17 cellular contexts compared by ENCODE assay signal in the genomic region with DNA sequence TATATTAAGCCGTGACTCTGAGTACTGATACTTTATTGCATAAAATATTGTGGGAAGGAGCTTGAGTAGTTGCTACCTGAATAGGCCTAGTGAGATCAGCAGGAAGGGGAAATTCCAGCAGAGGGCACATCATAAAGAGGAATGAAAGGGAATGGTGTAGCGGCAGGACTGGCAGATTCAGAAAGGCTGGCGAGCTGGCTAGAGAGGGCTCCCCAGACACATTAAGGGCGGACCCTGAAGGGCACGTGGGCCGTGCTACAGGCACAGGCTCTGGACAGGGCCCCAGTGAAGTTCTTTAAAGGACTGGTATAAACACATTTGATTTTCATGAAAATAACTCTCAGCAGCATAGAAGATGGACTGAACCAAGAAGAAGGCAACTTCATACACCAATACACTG. TPM values are rescaled to one million over a fixed set of nuclear protein-coding genes. Genes with fewer than 3 reads are reported as not detected.
DNase-seq lines count a peak whose midpoint lies in the region; ATAC-seq, FAIRE-seq and TF ChIP-seq lines count a peak whose summit lies in the region.
"Had no signal": no experiment of that assay in that cellular context is flagged by ENCODE, and none has a peak within 500 bp of the region (broad histone marks: within the 10 kb centered on the region; RNA-seq: fewer than 3 reads in every experiment).

No MANE protein-coding gene starts in this region.

- WGBS in GM12878 (ENCODE audit: insufficient coverage, insufficient replicate concordance, low lambda C conversion rate, missing lambda C conversion rate), result 97% methylated on average over 6 of the region's 6 CpGs

- no peak for TF ChIP-seq CTCF in GM12878 (IDR thresholded peaks at IDR 0.05 in 2 of 3, conservative IDR thresholded peaks at IDR 0.05 in 1 of 3; ENCODE audit: control insufficient read depth in 2 of 3, extremely low read depth in 1 of 3, insufficient read depth in 1 of 3, low read depth in 3 of 3, low read length in 3 of 3)

- no peak for TF ChIP-seq EP300 in GM12878 (IDR thresholded peaks at IDR 0.05; ENCODE audit: borderline replicate concordance in 1 of 2, control insufficient read depth in 1 of 2, low read depth in 2 of 2, low read length in 2 of 2)

- CTCF ChIA-PET in activated CD4-positive, alpha-beta T cell treated with anti-CD3 and anti-CD28 coated beads, Interleukin-2, amount 10 ng/mL, durations not matched to agents 7 days and 5 days (lab: Charles Lee), result interaction anchor here (0.8 to 1.0 kb wide), 2 partner anchors 10 to 21 kb away, joined by 3 read pairs; no protein-coding TSS in a partner anchor
- CTCF ChIA-PET in GM12878 (lab: Yijun Ruan, JAX), result interaction anchor here (0.9 to 2.2 kb wide), 5 partner anchors 38 to 155 kb away, joined by 3 to 7 read pairs (median 3); no protein-coding TSS in a partner anchor

- no peaks in the 10 kb centered on the region; the same call in 2 of the 3 replicates for H3K9me3 ChIP-seq in GM12878 (replicated peaks; ENCODE audit: control insufficient read depth, insufficient read depth, low read length)
- H3K9me3 ChIP-seq: left lung, right atrium auricular region had no signal

- no peak for DNase-seq in activated CD4-positive, alpha-beta T cell treated with anti-CD3 and anti-CD28 coated beads, Interleukin-2, amount 10 ng/mL, durations not matched to agents 7 days and 5 days
- no peak for DNase-seq in activated CD4-positive, alpha-beta T cell treated with anti-CD3 and anti-CD28 coated beads, Interleukin-2, amount 50 U/mL, for 48 hours
- DNase-seq in GM12878 (ENCODE audit: low read depth, low spot score), result no peak
- no peak for DNase-seq in natural killer cell treated with Interleukin-12 subunit alpha and Interleukin-12 subunit beta and Interleukin-15 and Interleukin-18, amount 100 ng/mL, for 72 hours (ENCODE audit: low spot score)
- DNase-seq in hypothalamus (lab: John Stamatoyannopoulos, UW), result no peak
- no peak for DNase-seq in effector CD8-positive, alpha-beta T cell (lab: John Stamatoyannopoulos, UW)
- DNase-seq: dermis blood vessel endothelial cell; GM23248; left lung; NCI-H1092; NCI-H2171; Right ventricle myocardium superior; stimulated activated CD4-positive, alpha-beta T cell treated with anti-CD3 and anti-CD28 coated beads, Interleukin-4, amount 100 ng/mL, for 1 hour had no signal

- H3K4me3 ChIP-seq in GM12878, result no peak overlapping the region
- H3K4me3 ChIP-seq: GM23248, left lung, right atrium auricular region had no signal

- H3K27me3 Mint-ChIP-seq in activated CD4-positive, alpha-beta T cell treated with anti-CD3 and anti-CD28 coated beads, Interleukin-2, amount 10 ng/mL, durations not matched to agents 7 days and 5 days, result no peaks in the 10 kb centered on the region
- H3K27me3 Mint-ChIP-seq in IgD-negative memory B cell, result no peaks in the 10 kb centered on the region
- H3K27me3 Mint-ChIP-seq in natural killer cell treated with Interleukin-12 subunit alpha and Interleukin-12 subunit beta and Interleukin-15 and Interleukin-18, amount 100 ng/mL, for 72 hours, result no peaks in the 10 kb centered on the region

- peak overlapping the region; percentile 14 for H3K4me3 Mint-ChIP-seq in activated CD4-positive, alpha-beta T cell treated with anti-CD3 and anti-CD28 coated beads, Interleukin-2, amount 10 ng/mL, durations not matched to agents 7 days and 5 days
- H3K4me3 Mint-ChIP-seq in IgD-negative memory B cell, result peak overlapping the region in 2 of 4 donors; percentile 81 to 82
- peak overlapping the region; percentile 87 for H3K4me3 Mint-ChIP-seq in natural killer cell treated with Interleukin-12 subunit alpha and Interleukin-12 subunit beta and Interleukin-15 and Interleukin-18, amount 100 ng/mL, for 72 hours
- H3K4me3 Mint-ChIP-seq: nephron had no signal

- H3K36me3 ChIP-seq in GM12878 (ENCODE audit: control insufficient read depth in 2 of 2, insufficient read depth in 2 of 2, low read length in 1 of 2), result peaks cover 0 to 2% of the 10 kb centered on the region in 2 experiments; a peak in 1 of 4 replicates

- peaks cover 81% of the 10 kb centered on the region for H3K4me1 Mint-ChIP-seq in activated CD4-positive, alpha-beta T cell treated with anti-CD3 and anti-CD28 coated beads, Interleukin-2, amount 10 ng/mL, durations not matched to agents 7 days and 5 days
- peaks cover 38 to 53% (median 53%) of the 10 kb centered on the region in 3 donors for H3K4me1 Mint-ChIP-seq in IgD-negative memory B cell
- peaks cover 74 to 83% of the 10 kb centered on the region in 2 donors for H3K4me1 Mint-ChIP-seq in natural killer cell treated with Interleukin-12 subunit alpha and Interleukin-12 subunit beta and Interleukin-15 and Interleukin-18, amount 100 ng/mL, for 72 hours (ENCODE audit: low read depth in 2 of 2)

- RAD21 ChIA-PET in GM12878 (lab: Charles Lee; ENCODE audit: unreplicated experiment), result interaction anchor here (2.1 to 3.0 kb wide), 2 partner anchors 17 to 42 kb away, joined by 7 to 81 read pairs; a partner anchor contains a TSS

- SMC1A ChIA-PET in GM12878 (lab: Charles Lee; ENCODE audit: uncharacterized antibody, unreplicated experiment), result interaction anchor here (0.7 to 3.0 kb wide), 6 partner anchors 9 to 159 kb away, joined by 3 to 52 read pairs (median 3); a partner anchor contains a TSS

- TF ChIP-seq POLR2A in GM12878 (IDR thresholded peaks at IDR 0.05; ENCODE audit: low read depth, low read length), result no peak

- BruUV-seq in GM12878 (replicated peaks; lab: Mats Ljungman, UMichigan), result no TSS peak

- H3K9me3 Mint-ChIP-seq in activated CD4-positive, alpha-beta T cell treated with anti-CD3 and anti-CD28 coated beads, Interleukin-2, amount 10 ng/mL, durations not matched to agents 7 days and 5 days, result peaks cover 2% of the 10 kb centered on the region
- H3K9me3 Mint-ChIP-seq in IgD-negative memory B cell, result no peaks in the 10 kb centered on the region
- H3K9me3 Mint-ChIP-seq in natural killer cell treated with Interleukin-12 subunit alpha and Interleukin-12 subunit beta and Interleukin-15 and Interleukin-18, amount 100 ng/mL, for 72 hours, result no peaks in the 10 kb centered on the region
- H3K9me3 Mint-ChIP-seq: nephron had no signal

- H3K4me2 ChIP-seq in GM12878 (ENCODE audit: control insufficient read depth, insufficient read depth), result peak overlapping the region; percentile 96

- H4K20me1 ChIP-seq in GM12878 (ENCODE audit: control insufficient read depth, insufficient read depth), result no peaks in the 10 kb centered on the region

- TF ChIP-seq RAD21 in GM12878 (IDR thresholded peaks at IDR 0.05; ENCODE audit: insufficient read depth, low read depth, low read length), result no peak

- H3K9ac ChIP-seq in GM12878 (ENCODE audit: control insufficient read depth, insufficient read depth, low read length), result no peak overlapping the region
- H3K9ac ChIP-seq: GM23248 had no signal

- no peaks in the 10 kb centered on the region for H3K27me3 ChIP-seq in GM12878 (replicated peaks in 1 of 2; ENCODE audit: control insufficient read depth in 2 of 2, insufficient read depth in 2 of 2, low read length in 1 of 2)
- H3K27me3 ChIP-seq: left lung, right atrium auricular region had no signal

- no peak overlapping the region for H2AFZ ChIP-seq in GM12878 (ENCODE audit: control insufficient read depth, low read depth, low read length)
- H2AFZ ChIP-seq: GM23248 had no signal

- peaks cover 34% of the 10 kb centered on the region for H3K36me3 Mint-ChIP-seq in activated CD4-positive, alpha-beta T cell treated with anti-CD3 and anti-CD28 coated beads, Interleukin-2, amount 10 ng/mL, durations not matched to agents 7 days and 5 days (ENCODE audit: low read depth)
- peaks cover 6% of the 10 kb centered on the region for H3K36me3 Mint-ChIP-seq in IgD-negative memory B cell
- H3K36me3 Mint-ChIP-seq in natural killer cell treated with Interleukin-12 subunit alpha and Interleukin-12 subunit beta and Interleukin-15 and Interleukin-18, amount 100 ng/mL, for 72 hours, result peaks cover 34% of the 10 kb centered on the region

- no peak for ATAC-seq in GM12878
- no peak for ATAC-seq in natural killer cell treated with Interleukin-12 subunit alpha and Interleukin-12 subunit beta and Interleukin-15 and Interleukin-18, amount 100 ng/mL, for 72 hours
- no peak for ATAC-seq in HG02798 (IDR thresholded peaks at IDR 0.05; ENCODE audit: poor library complexity, unreplicated experiment)
- ATAC-seq: left lung had no signal

- peaks cover 50% of the 10 kb centered on the region for H3K4me1 ChIP-seq in GM12878 (ENCODE audit: control insufficient read depth, insufficient read depth, low read length)

- peaks cover 62% of the 10 kb centered on the region for H3K79me2 ChIP-seq in GM12878 (ENCODE audit: control insufficient read depth, insufficient read depth, low read length)

- FAIRE-seq in GM12878 (lab: Jason Lieb, UNC), result no peak

- POLR2A ChIA-PET in activated CD4-positive, alpha-beta T cell treated with anti-CD3 and anti-CD28 coated beads, Interleukin-2, amount 10 ng/mL, durations not matched to agents 7 days and 5 days (lab: Charles Lee), result no interaction called here
- POLR2A ChIA-PET in GM12878 (lab: Charles Lee), result interaction anchor here (0.8 to 3.2 kb wide), 5 partner anchors 8 to 42 kb away, joined by 3 to 62 read pairs (median 3); a partner anchor contains a TSS

- in situ Hi-C loops in GM12878 (cut with MboI), result no loop called here

- intact Hi-C loops in GM12878 (cut with micrococcal nuclease; ENCODE audit: unreplicated experiment), result no loop called here

- peak overlapping the region; percentile 95 for H3K27ac ChIP-seq in GM12878 (ENCODE audit: control insufficient read depth, insufficient read depth)
- H3K27ac ChIP-seq: GM23248, right atrium auricular region had no signal

- peak overlapping the region; percentile 96 for H3K27ac Mint-ChIP-seq in activated CD4-positive, alpha-beta T cell treated with anti-CD3 and anti-CD28 coated beads, Interleukin-2, amount 10 ng/mL, durations not matched to agents 7 days and 5 days
- H3K27ac Mint-ChIP-seq in IgD-negative memory B cell, result peak overlapping the region; percentile 76 to 90 (median 80)
- H3K27ac Mint-ChIP-seq in natural killer cell treated with Interleukin-12 subunit alpha and Interleukin-12 subunit beta and Interleukin-15 and Interleukin-18, amount 100 ng/mL, for 72 hours, result peak overlapping the region; percentile 92 to 99
- H3K27ac Mint-ChIP-seq: nephron had no signal

RNA-seq across cellular contexts. Expression of a gene that starts 43.0 kb away (rescaled TPM):
- total RNA-seq in activated CD4-positive, alpha-beta T cell treated with anti-CD3 and anti-CD28 coated beads, Interleukin-2, amount 10 ng/mL, durations not matched to agents 7 days and 5 days, result 10 to 100 TPM; 61.0 to 69.7 TPM
- polyA plus RNA-seq in IgD-negative memory B cell (97.8 TPM), GM12878 (2011; rRNA removed) (83.0 and 114 TPM in 2 replicates), GM12878 (2014; fragmentation: Illumina TruSeq; extraction: Trizol) (78.3 and 84.3 TPM in 2 replicates), GM12878 (2014; fragmentation: Nextera tagmentation; extraction: Ambion mirVana) (10 to 100 TPM; 54.9 to 57.9 TPM), GM12878 (2014; rRNA removed) (39.4 and 53.5 TPM in 2 replicates), GM12878 (2016; fragmentation: Nextera tagmentation; extraction: Ambion mirVana) (10 to 100 TPM; 71.3 to 80.4 TPM)
- 161 and 163 TPM in 2 replicates for total RNA-seq in GM12878 (2013; cell fraction: nucleolus; rRNA removed)
- total RNA-seq in GM12878 (2014; rRNA removed) (46.5 and 55.7 TPM in 2 replicates), GM12878 (2014; rRNA removed; fragmentation: Illumina TruSeq; extraction: Trizol) (85.5 and 86.7 TPM in 2 replicates), GM12878 (2021) (48.0 and 53.0 TPM in 2 replicates)
- 28.5 TPM for polyA plus RNA-seq in GM12878 (2011; ENCODE audit: low read depth)
- 27.7 and 31.8 TPM in 2 replicates for polyA plus RNA-seq in GM12878 (2011; cell fraction: cytosol; rRNA removed)
- polyA plus RNA-seq in GM12878 (2011; cell fraction: nucleus; rRNA removed), result 67.0 and 73.2 TPM in 2 replicates
- polyA plus RNA-seq in GM12878 (2012), result 37.1 and 45.3 TPM in 2 replicates
- polyA minus RNA-seq in GM12878 (2011; rRNA and poly(A)+ RNA removed), result 33.9 and 84.9 TPM in 2 replicates
- 13.6 and 37.3 TPM in 2 replicates for polyA minus RNA-seq in GM12878 (2011; cell fraction: cytosol; rRNA and poly(A)+ RNA removed)
- polyA minus RNA-seq in GM12878 (2011; cell fraction: nucleus; rRNA and poly(A)+ RNA removed), result 23.6 and 37.5 TPM in 2 replicates
- 100 to 1,000 TPM; 151 to 156 TPM for total RNA-seq in natural killer cell treated with Interleukin-12 subunit alpha and Interleukin-12 subunit beta and Interleukin-15 and Interleukin-18, amount 100 ng/mL, for 72 hours
